Comparison of ENCODE assay signal across 20 cellular contexts in the genomic region with DNA sequence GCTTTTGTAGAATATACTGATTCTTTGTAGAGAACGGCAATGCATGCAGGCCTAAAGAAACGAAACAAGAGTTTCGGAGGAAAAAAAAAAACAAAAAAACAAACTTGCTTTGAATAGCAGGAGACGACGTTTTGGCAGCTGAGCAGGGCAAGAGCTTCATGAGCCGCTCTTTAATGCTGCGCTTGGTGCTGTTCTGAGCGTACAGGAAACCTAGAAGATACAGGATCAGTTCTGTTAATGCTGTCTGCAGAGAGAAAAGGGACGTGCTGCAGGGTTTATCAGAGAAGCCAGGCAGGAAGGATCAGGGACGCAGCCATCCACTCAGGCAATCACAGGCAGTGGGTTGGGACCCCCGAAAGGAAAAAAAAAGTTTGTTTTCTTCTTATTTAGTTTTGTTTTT.
"Had no signal": no experiment of that assay in that cellular context is flagged by ENCODE, and none has a peak within 500 bp of the region (broad histone marks: within the 10 kb centered on the region; RNA-seq: fewer than 3 reads in every experiment).

No MANE protein-coding gene starts in this region.

- H3K36me3 Mint-ChIP-seq: activated naive CD8-positive, alpha-beta T cell treated with anti-CD3 and anti-CD28 coated beads for 36 hours; naive thymus-derived CD4-positive, alpha-beta T cell; type B pancreatic cell had no signal

- H3K4me1 ChIP-seq: left lung, vagina had no signal

- H3K9me3 Mint-ChIP-seq: type B pancreatic cell had no signal

- H3K9me3 ChIP-seq: left lung, thoracic aorta, vagina had no signal

- H3K4me3 Mint-ChIP-seq: activated B cell treated with CpG ODN at 0.5 μM for 24 hours; activated CD4-positive, alpha-beta T cell treated with anti-CD3 and anti-CD28 coated beads for 36 hours; activated naive CD8-positive, alpha-beta T cell treated with anti-CD3 and anti-CD28 coated beads for 36 hours; dendritic cell treated with granulocyte-macrophage colony-stimulating factor and Interleukin-4, amounts not matched to agents 40 ng/mL and 50 ng/mL, for 4 days; naive thymus-derived CD4-positive, alpha-beta T cell; type B pancreatic cell had no signal

- H3K4me3 ChIP-seq: left lung, sigmoid colon, thoracic aorta, vagina had no signal

- H3K27me3 Mint-ChIP-seq: activated B cell treated with CpG ODN at 0.5 μM for 24 hours; activated CD4-positive, alpha-beta T cell treated with anti-CD3 and anti-CD28 coated beads for 36 hours; activated naive CD8-positive, alpha-beta T cell treated with anti-CD3 and anti-CD28 coated beads for 36 hours; dendritic cell treated with granulocyte-macrophage colony-stimulating factor and Interleukin-4, amounts not matched to agents 40 ng/mL and 50 ng/mL, for 4 days; progenitor cell of endocrine pancreas had no signal

- H3K27ac ChIP-seq: left lung, sigmoid colon, thoracic aorta, vagina had no signal

- H3K27ac Mint-ChIP-seq: activated B cell treated with CpG ODN at 0.5 μM for 24 hours; activated CD4-positive, alpha-beta T cell treated with anti-CD3 and anti-CD28 coated beads for 36 hours; activated naive CD8-positive, alpha-beta T cell treated with anti-CD3 and anti-CD28 coated beads for 36 hours; dendritic cell treated with granulocyte-macrophage colony-stimulating factor and Interleukin-4, amounts not matched to agents 40 ng/mL and 50 ng/mL, for 4 days; naive thymus-derived CD4-positive, alpha-beta T cell; progenitor cell of endocrine pancreas; type B pancreatic cell had no signal

- H3K36me3 ChIP-seq: left lung, sigmoid colon, thoracic aorta, vagina had no signal

- H3K4me1 Mint-ChIP-seq: activated B cell treated with CpG ODN at 0.5 μM for 24 hours; activated CD4-positive, alpha-beta T cell treated with anti-CD3 and anti-CD28 coated beads for 36 hours; activated naive CD8-positive, alpha-beta T cell treated with anti-CD3 and anti-CD28 coated beads for 36 hours had no signal

- DNase-seq: activated B cell treated with CpG ODN at 0.5 μM for 24 hours; activated CD4-positive, alpha-beta T cell treated with anti-CD3 and anti-CD28 coated beads for 36 hours; activated CD4-positive, alpha-beta T cell treated with anti-CD3 and anti-CD28 coated beads, Interleukin-2, amount 50 U/mL, for 48 hours; activated naive CD4-positive, alpha-beta T cell treated with Interleukin-2 at 50 U/mL for 16 hours; activated naive CD8-positive, alpha-beta T cell treated with anti-CD3 and anti-CD28 coated beads for 36 hours; activated T-cell treated with anti-CD3 and anti-CD28 coated beads, Interleukin-2, amount 50 U/mL, for 48 hours; effector CD4-positive, alpha-beta T cell; foreskin melanocyte; left lung; naive thymus-derived CD4-positive, alpha-beta T cell; retina; sigmoid colon; stimulated activated CD4-positive, alpha-beta T cell treated with anti-CD3 and anti-CD28 coated beads, Interleukin-2, amount 100 ng/mL, for 48 hours; stimulated activated naive CD4-positive, alpha-beta T cell; T-helper 9 cell had no signal

- H3K27me3 ChIP-seq: left lung, sigmoid colon, vagina had no signal
